1 cellular context compared by ENCODE assay signal in the genomic region with DNA sequence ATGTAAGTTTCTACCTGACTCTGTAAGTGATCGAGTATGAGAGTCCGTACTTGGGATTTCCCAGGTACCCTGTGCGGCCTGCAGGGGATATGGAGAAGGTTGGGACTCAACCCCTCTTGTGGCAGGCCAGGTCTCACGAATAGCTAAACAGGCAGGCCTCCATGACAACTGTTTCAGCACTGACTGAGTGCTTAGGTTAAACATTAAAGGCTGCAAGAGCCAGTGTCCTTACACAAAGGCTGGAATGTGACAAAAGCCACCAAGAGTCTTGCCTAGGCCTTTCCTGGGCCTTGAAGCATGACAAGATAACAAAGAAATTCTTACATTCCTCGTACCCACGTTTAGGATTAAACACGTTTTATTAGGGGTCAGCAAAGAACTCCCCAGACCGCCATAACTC.
TF ChIP-seq lines count a peak whose summit lies in the region.

No MANE protein-coding gene starts in this region.

TF ChIP-seq in HepG2, 621 proteins besides CTCF, POLR2A, EP300 and RAD21 (continued from another document):
- TF ChIP-seq ZNF142 (CRISPR knock-in tag; IDR thresholded peaks at IDR 0.05) (no peak), ZSCAN31 (CRISPR knock-in tag; IDR thresholded peaks at IDR 0.05; ENCODE audit: low read depth) (peak; percentile 65; the same call in 1 of the 2 replicates), ZEB1 (IDR thresholded peaks at IDR 0.05; ENCODE audit: insufficient replicate concordance, low read depth) (peak; percentile 49), NKX3-1 (CRISPR knock-in tag; IDR thresholded peaks at IDR 0.05) (no peak)
TF ChIP-seq in HepG2: peak in this region for 70.
